ENCODE assay signal across 22 cellular contexts in the genomic region with DNA sequence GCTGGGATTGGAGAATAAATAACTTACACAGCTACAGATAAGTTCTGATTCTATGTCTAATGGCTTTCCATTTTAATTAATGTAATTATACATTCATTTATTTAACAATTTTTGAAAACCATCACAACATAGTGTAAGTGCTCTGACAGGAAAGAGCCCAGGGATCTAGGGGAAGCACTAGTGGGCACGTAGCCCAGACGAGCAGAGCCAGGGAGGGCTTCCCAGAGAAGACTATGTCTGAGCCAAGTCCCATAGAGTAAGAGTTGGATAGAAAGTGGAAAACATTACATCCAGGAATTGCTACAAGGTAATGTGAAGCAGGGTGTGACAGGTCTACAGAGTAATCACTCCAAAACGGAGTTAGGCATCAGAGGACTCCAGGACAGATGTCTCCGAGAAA. TPM values are rescaled to one million over a fixed set of nuclear protein-coding genes. Genes with fewer than 3 reads are reported as not detected.
DNase-seq lines count a peak whose midpoint lies in the region; ATAC-seq and TF ChIP-seq lines count a peak whose summit lies in the region.
"Had no signal": no experiment of that assay in that cellular context is flagged by ENCODE, and none has a peak within 500 bp of the region (broad histone marks: within the 10 kb centered on the region; RNA-seq: fewer than 3 reads in every experiment).

No MANE protein-coding gene starts in this region.

- H3K27ac ChIP-seq in C4-2B (peak overlapping the region; percentile 98), prostate gland (peak overlapping the region; percentile 70 to 84)
- H3K27ac ChIP-seq: GM23248 had no signal

- no peaks in the 10 kb centered on the region for H3K9me3 ChIP-seq in prostate gland
- H3K9me3 ChIP-seq: BE2C, MG63 had no signal

- peaks cover 2% of the 10 kb centered on the region for H3K4me1 Mint-ChIP-seq in activated T-helper 2 cell treated with anti-CD3 and anti-CD28 coated beads, Interferon-gamma antibody, Interleukin-2, Interleukin-4, amounts not matched to agents 10 μg/mL and 5 μg/mL and 100 μg/mL, durations not matched to agents 14 hours and 24 hours and 36 hours (ENCODE audit: low read depth)

- ATAC-seq in HG03095 (IDR thresholded peaks at IDR 0.05; ENCODE audit: unreplicated experiment) = no peak
- no peak for ATAC-seq in sciatic nerve

- H3K4me3 Mint-ChIP-seq in activated T-helper 2 cell treated with anti-CD3 and anti-CD28 coated beads, Interferon-gamma antibody, Interleukin-2, Interleukin-4, amounts not matched to agents 10 μg/mL and 5 μg/mL and 100 μg/mL, durations not matched to agents 14 hours and 24 hours and 36 hours (ENCODE audit: low read depth) = no peak overlapping the region

- peaks cover 8% of the 10 kb centered on the region for H3K4me1 ChIP-seq in prostate gland (replicated peaks)

- no peaks in the 10 kb centered on the region for H3K9me3 Mint-ChIP-seq in activated T-helper 2 cell treated with anti-CD3 and anti-CD28 coated beads, Interferon-gamma antibody, Interleukin-2, Interleukin-4, amounts not matched to agents 10 μg/mL and 5 μg/mL and 100 μg/mL, durations not matched to agents 14 hours and 24 hours and 36 hours

- in situ Hi-C loops in G401 (cut with HindIII; ENCODE audit: low sequenced_read_pairs) = no loop called here

- no peaks in the 10 kb centered on the region for H3K27me3 Mint-ChIP-seq in activated T-helper 2 cell treated with anti-CD3 and anti-CD28 coated beads, Interferon-gamma antibody, Interleukin-2, Interleukin-4, amounts not matched to agents 10 μg/mL and 5 μg/mL and 100 μg/mL, durations not matched to agents 14 hours and 24 hours and 36 hours (ENCODE audit: low read depth)

- no peak overlapping the region for H3K4me3 ChIP-seq in prostate gland
- H3K4me3 ChIP-seq: GM23248, MG63 had no signal

- DNase-seq in G401 (ENCODE audit: low spot score) (peak; percentile 77), dermis blood vessel endothelial cell (peak; percentile 51), prostate gland (ENCODE audit: low spot score) (no peak), sciatic nerve (ENCODE audit: low spot score) (no peak)
- no peak for DNase-seq in activated T-helper 2 cell treated with anti-CD3 and anti-CD28 coated beads, Interferon-gamma antibody, Interleukin-2, Interleukin-4, amounts not matched to agents 10 μg/mL and 5 μg/mL and 100 μg/mL, durations not matched to agents 14 hours and 24 hours and 36 hours (ENCODE audit: low spot score)
- DNase-seq: ACHN, BE2C, GM23248, H7, KBM-7, MG63, NCI-H1105 treated with DMSO at 0.1 percent for 48 hours, NCI-H146, NCI-H1930, NCI-H2107, NCI-H524 treated with DMSO at 0.1 percent for 48 hours, NCI-H82, RPMI8226, SHP77 had no signal

- no peaks in the 10 kb centered on the region for H3K36me3 Mint-ChIP-seq in activated T-helper 2 cell treated with anti-CD3 and anti-CD28 coated beads, Interferon-gamma antibody, Interleukin-2, Interleukin-4, amounts not matched to agents 10 μg/mL and 5 μg/mL and 100 μg/mL, durations not matched to agents 14 hours and 24 hours and 36 hours (ENCODE audit: low read depth)

- intact Hi-C loops in prostate gland (cut with DNase I) = no loop called here
- intact Hi-C loops in activated T-helper 2 cell treated with anti-CD3 and anti-CD28 coated beads, Interferon-gamma antibody, Interleukin-2, Interleukin-4, amounts not matched to agents 10 μg/mL and 5 μg/mL and 100 μg/mL, durations not matched to agents 14 hours and 24 hours and 36 hours (cut with micrococcal nuclease) = no loop called here
- intact Hi-C loops in sciatic nerve (cut with DNase I) = no loop called here

- H3K27me3 ChIP-seq in prostate gland (replicated peaks; ENCODE audit: insufficient read depth) = no peaks in the 10 kb centered on the region
- H3K27me3 ChIP-seq: BE2C, MG63 had no signal

- WGBS in prostate gland = 46% methylated on average over 4 of the region's 4 CpGs

- no peak for TF ChIP-seq POLR2A in prostate gland (IDR thresholded peaks at IDR 0.05)

- H3K36me3 ChIP-seq in prostate gland = no peaks in the 10 kb centered on the region

- no peak overlapping the region for H3K27ac Mint-ChIP-seq in activated T-helper 2 cell treated with anti-CD3 and anti-CD28 coated beads, Interferon-gamma antibody, Interleukin-2, Interleukin-4, amounts not matched to agents 10 μg/mL and 5 μg/mL and 100 μg/mL, durations not matched to agents 14 hours and 24 hours and 36 hours

- TF ChIP-seq CTCF in C4-2B (conservative IDR thresholded peaks at IDR 0.05) = no peak
- no peak for TF ChIP-seq CTCF in prostate gland (IDR thresholded peaks at IDR 0.05)

RNA-seq across cellular contexts. Expression of gene HGD, which starts 2.9 kb away (rescaled TPM):
- not detected in 2 replicates for total RNA-seq in G401 (2014; rRNA removed; shearing (Covaris generic))
- total RNA-seq in dermis blood vessel endothelial cell (0.60 and 2.4 TPM in 2 replicates), prostate gland (100 to 1,000 TPM in 1 of 2 donors, 10 to 100 TPM in 1; 47.1 to 104 TPM), sciatic nerve (0.40 TPM)
- total RNA-seq in activated T-helper 2 cell treated with anti-CD3 and anti-CD28 coated beads, Interferon-gamma antibody, Interleukin-2, Interleukin-4, amounts not matched to agents 10 μg/mL and 5 μg/mL and 100 μg/mL, durations not matched to agents 14 hours and 24 hours and 36 hours = 0.14 and 0.76 TPM in 2 replicates
- total RNA-seq: GM23248, SK-MEL-5 had no signal

RNA-seq across cellular contexts. Expression of gene RABL3, which starts 57.4 kb away (rescaled TPM):
- total RNA-seq in G401 (2014; rRNA removed; shearing (Covaris generic)) = 7.0 and 8.9 TPM in 2 replicates
- 19.9 and 25.0 TPM in 2 replicates for total RNA-seq in dermis blood vessel endothelial cell
- total RNA-seq in prostate gland = 10 to 100 TPM; 13.5 to 24.2 TPM
- 26.6 and 30.8 TPM in 2 replicates for total RNA-seq in activated T-helper 2 cell treated with anti-CD3 and anti-CD28 coated beads, Interferon-gamma antibody, Interleukin-2, Interleukin-4, amounts not matched to agents 10 μg/mL and 5 μg/mL and 100 μg/mL, durations not matched to agents 14 hours and 24 hours and 36 hours
- 27.4 TPM for total RNA-seq in sciatic nerve

RNA-seq across cellular contexts. Expression of gene GTF2E1, which starts 57.6 kb away (rescaled TPM):
- total RNA-seq in G401 (2014; rRNA removed; shearing (Covaris generic)) = 20.4 and 35.4 TPM in 2 replicates
- total RNA-seq in dermis blood vessel endothelial cell (38.4 and 45.9 TPM in 2 replicates), prostate gland (10 to 100 TPM; 15.3 to 17.5 TPM), sciatic nerve (15.0 TPM)
- 23.3 and 24.7 TPM in 2 replicates for total RNA-seq in activated T-helper 2 cell treated with anti-CD3 and anti-CD28 coated beads, Interferon-gamma antibody, Interleukin-2, Interleukin-4, amounts not matched to agents 10 μg/mL and 5 μg/mL and 100 μg/mL, durations not matched to agents 14 hours and 24 hours and 36 hours

Comparison
In these comparisons a context has a peak if more than half of its experiments do, and no peak if none do; other contexts are left out.
1. DNase-seq: peak in G401 (single experiment) and dermis blood vessel endothelial cell (single experiment); none in prostate gland (single experiment), activated T-helper 2 cell treated with anti-CD3 and anti-CD28 coated beads, Interferon-gamma antibody, Interleukin-2, Interleukin-4, amounts not matched to agents 10 μg/mL and 5 μg/mL and 100 μg/mL, durations not matched to agents 14 hours and 24 hours and 36 hours (single experiment) and sciatic nerve (single experiment).
2. RNA of gene HGD, which starts 2.9 kb away (total RNA-seq): 47.1 to 104 TPM in prostate gland; 0.60 to 2.4 TPM in dermis blood vessel endothelial cell, 0.40 TPM in sciatic nerve (single experiment), 0.14 to 0.76 TPM in activated T-helper 2 cell treated with anti-CD3 and anti-CD28 coated beads, Interferon-gamma antibody, Interleukin-2, Interleukin-4, amounts not matched to agents 10 μg/mL and 5 μg/mL and 100 μg/mL, durations not matched to agents 14 hours and 24 hours and 36 hours and not detected in G401; every median in the first group is over 10 times any median in the second.